Comparison of ENCODE assay signal across 13 cellular contexts in genomic region chr2:54619660-54620231, GRCh38.
DNase-seq lines count a peak whose midpoint lies in the region; TF ChIP-seq lines count a peak whose summit lies in the region.
"Had no signal": no experiment of that assay in that cellular context is flagged by ENCODE, and none has a peak within 500 bp of the region (broad histone marks: within the 10 kb centered on the region; RNA-seq: fewer than 3 reads in every experiment).

No MANE protein-coding gene starts in this region.

- H3K27me3 ChIP-seq in mammary epithelial cell (ENCODE audit: insufficient read depth, low read length) = no peaks in the 10 kb centered on the region
- no peaks in the 10 kb centered on the region for H3K27me3 ChIP-seq in esophagus muscularis mucosa
- H3K27me3 ChIP-seq in neural progenitor cell = no peaks in the 10 kb centered on the region
- no peaks in the 10 kb centered on the region for H3K27me3 ChIP-seq in uterus
- no peaks in the 10 kb centered on the region for H3K27me3 ChIP-seq in effector memory CD4-positive, alpha-beta T cell (replicated peaks; ENCODE audit: control insufficient read depth, insufficient read depth, low read length, poor library complexity, severe bottlenecking)

- no peaks in the 10 kb centered on the region for H4K20me1 ChIP-seq in mammary epithelial cell (ENCODE audit: insufficient read depth, low read length)
- H4K20me1 ChIP-seq in neural progenitor cell (ENCODE audit: low read depth) = peaks cover 4% of the 10 kb centered on the region

- no peak for TF ChIP-seq EP300 in esophagus muscularis mucosa (IDR thresholded peaks at IDR 0.05)

- peak overlapping the region; percentile 7 for H3K27ac Mint-ChIP-seq in MCF 10A (ENCODE audit: low read depth, unreplicated experiment)
- H3K27ac Mint-ChIP-seq in neural progenitor cell = peak overlapping the region; percentile 18

- dilution Hi-C loops in mammary epithelial cell (cut with HindIII; ENCODE audit: low sequenced_read_pairs) = no loop called here

- H3K27me3 Mint-ChIP-seq in MCF 10A (ENCODE audit: insufficient read depth, unreplicated experiment) = no peaks in the 10 kb centered on the region
- H3K27me3 Mint-ChIP-seq in neural progenitor cell (ENCODE audit: insufficient read depth, low read depth) = no peaks in the 10 kb centered on the region

- no peak overlapping the region for H3K4me3 Mint-ChIP-seq in MCF 10A (ENCODE audit: unreplicated experiment)
- no peak overlapping the region for H3K4me3 Mint-ChIP-seq in neural progenitor cell
- H3K4me3 Mint-ChIP-seq: activated T-cell treated with anti-CD3 and anti-CD28 coated beads, Interleukin-2, amount 50 U/mL, for 72 hours had no signal

- H3K4me2 ChIP-seq in mammary epithelial cell (ENCODE audit: insufficient read depth, low read depth, low read length) (no peak overlapping the region), neural progenitor cell (no peak overlapping the region)

- DNase-seq in MCF 10A (ENCODE audit: unreplicated experiment) (peak; percentile 11), mammary epithelial cell (no peak), esophagus muscularis mucosa (ENCODE audit: extremely low spot score) (no peak), neural progenitor cell (ENCODE audit: low spot score) (no peak), uterus (no peak), GDM1 (lab: John Stamatoyannopoulos, UW) (no peak), cerebellar nuclear complex (lab: John Stamatoyannopoulos, UW) (no peak)
- DNase-seq in effector memory CD4-positive, alpha-beta T cell = no peak
- DNase-seq: activated T-cell treated with anti-CD3 and anti-CD28 coated beads, Interleukin-2, amount 50 U/mL, for 72 hours; NCI-H526; occipital lobe; SHP77; WERI-Rb-1 had no signal

- CTCF ChIA-PET in MCF 10A (lab: Yijun Ruan, JAX) = interaction anchor here (1.0 to 1.9 kb wide), 4 partner anchors 61 to 512 kb away, joined by 3 to 5 read pairs (median 4); no protein-coding TSS in a partner anchor
- CTCF ChIA-PET in mammary epithelial cell (lab: Charles Lee; ENCODE audit: low non-redundant PET) = no interaction called here

- no TSS peak for BruUV-seq in MCF 10A (replicated peaks; lab: Mats Ljungman, UMichigan)
- no TSS peak for BruUV-seq in mammary epithelial cell (replicated peaks; lab: Mats Ljungman, UMichigan)

- H3K27ac ChIP-seq in mammary epithelial cell (ENCODE audit: insufficient read depth, low read depth, low read length) (no peak overlapping the region), esophagus muscularis mucosa (replicated peaks in 1 of 4) (peak overlapping the region; percentile 55 to 73 (median 69)), neural progenitor cell (no peak overlapping the region), uterus (peak overlapping the region; percentile 26 to 75)
- H3K27ac ChIP-seq in effector memory CD4-positive, alpha-beta T cell (ENCODE audit: insufficient read depth, low read length, poor library complexity, severe bottlenecking) = no peak overlapping the region
- H3K27ac ChIP-seq: WERI-Rb-1 had no signal

- in situ Hi-C loops in mammary epithelial cell (cut with MboI; ENCODE audit: low sequenced_read_pairs in 2 of 2) = no loop called here

- 59% methylated on average over 9 of the region's 9 CpGs for WGBS in mammary epithelial cell (ENCODE audit: low coverage, missing lambda C conversion rate)
- WGBS in esophagus muscularis mucosa = 78% methylated on average over 9 of the region's 9 CpGs

- TF ChIP-seq POLR2A in esophagus muscularis mucosa (IDR thresholded peaks at IDR 0.05; ENCODE audit: low read depth) (no peak), uterus (IDR thresholded peaks at IDR 0.05) (no peak)

- TF ChIP-seq CTCF in MCF 10A (IDR thresholded peaks at IDR 0.05; ENCODE audit: unreplicated experiment) (no peak), mammary epithelial cell (conservative IDR thresholded peaks at IDR 0.05 in 1 of 2, IDR thresholded peaks at IDR 0.05 in 1 of 2; ENCODE audit: extremely low read depth in 1 of 2, insufficient read depth in 1 of 2, low read depth in 1 of 2, low read length in 2 of 2) (no peak), esophagus muscularis mucosa (IDR thresholded peaks at IDR 0.05) (no peak), neural progenitor cell (IDR thresholded peaks at IDR 0.05) (no peak), uterus (IDR thresholded peaks at IDR 0.05) (no peak)

- H3K9ac ChIP-seq in mammary epithelial cell (ENCODE audit: insufficient read depth, low read length) (no peak overlapping the region), neural progenitor cell (no peak overlapping the region)

- H3K4me3 ChIP-seq in mammary epithelial cell (replicated peaks in 1 of 3; ENCODE audit: insufficient read depth in 1 of 3, low read depth in 2 of 3, low read length in 3 of 3) (no peak overlapping the region), esophagus muscularis mucosa (no peak overlapping the region), neural progenitor cell (no peak overlapping the region), uterus (no peak overlapping the region)
- H3K4me3 ChIP-seq in effector memory CD4-positive, alpha-beta T cell (ENCODE audit: insufficient read depth, low read depth, low read length, poor library complexity, severe bottlenecking) = no peak overlapping the region

- H2AFZ ChIP-seq in mammary epithelial cell (ENCODE audit: low read depth, low read length) (no peak overlapping the region), neural progenitor cell (replicated peaks) (no peak overlapping the region)

- H3K4me1 ChIP-seq in mammary epithelial cell (ENCODE audit: insufficient read depth, low read length) (peaks cover 5% of the 10 kb centered on the region), esophagus muscularis mucosa (peaks cover 58 to 74% (median 70%) of the 10 kb centered on the region in 4 donors), neural progenitor cell (peaks cover 4% of the 10 kb centered on the region), uterus (peaks cover 0 to 3% of the 10 kb centered on the region in 2 donors)
- H3K4me1 ChIP-seq in effector memory CD4-positive, alpha-beta T cell (ENCODE audit: control insufficient read depth, insufficient read depth, low read length, poor library complexity, severe bottlenecking) = peaks cover 4% of the 10 kb centered on the region

- H3K9me3 Mint-ChIP-seq in MCF 10A (ENCODE audit: unreplicated experiment) = no peaks in the 10 kb centered on the region
- no peaks in the 10 kb centered on the region for H3K9me3 Mint-ChIP-seq in neural progenitor cell
- H3K9me3 Mint-ChIP-seq: activated T-cell treated with anti-CD3 and anti-CD28 coated beads, Interleukin-2, amount 50 U/mL, for 72 hours had no signal

- peaks cover 35% of the 10 kb centered on the region for H3K36me3 ChIP-seq in mammary epithelial cell (ENCODE audit: insufficient read depth, low read length)
- H3K36me3 ChIP-seq in esophagus muscularis mucosa = peaks cover 30 to 82% (median 48%) of the 10 kb centered on the region in 4 donors
- peaks cover 24% of the 10 kb centered on the region for H3K36me3 ChIP-seq in neural progenitor cell
- no peaks in the 10 kb centered on the region for H3K36me3 ChIP-seq in uterus
- peaks cover 82% of the 10 kb centered on the region for H3K36me3 ChIP-seq in effector memory CD4-positive, alpha-beta T cell (ENCODE audit: control insufficient read depth, insufficient read depth, low read length)

- intact Hi-C loops in MCF 10A (cut with micrococcal nuclease) (no loop called here), mammary epithelial cell (cut with micrococcal nuclease) (no loop called here), esophagus muscularis mucosa (cut with DNase I) (no loop called here), uterus (cut with DNase I; ENCODE audit: low total_unique reads) (no loop called here)

- H3K36me3 Mint-ChIP-seq in MCF 10A (ENCODE audit: insufficient read depth, unreplicated experiment) (peaks cover 98% of the 10 kb centered on the region), neural progenitor cell (peaks cover 37% of the 10 kb centered on the region)

- peaks cover 6% of the 10 kb centered on the region for H3F3A ChIP-seq in neural progenitor cell (ENCODE audit: low read depth)

- peaks cover 26% of the 10 kb centered on the region for H3K79me2 ChIP-seq in mammary epithelial cell (ENCODE audit: insufficient read depth, low read length)
- no peaks in the 10 kb centered on the region for H3K79me2 ChIP-seq in neural progenitor cell (ENCODE audit: low read depth)

- H3K4me1 Mint-ChIP-seq in MCF 10A (ENCODE audit: insufficient read depth, unreplicated experiment) = peaks cover 12% of the 10 kb centered on the region
- peaks cover 9% of the 10 kb centered on the region for H3K4me1 Mint-ChIP-seq in neural progenitor cell

- POLR2A ChIA-PET in MCF 10A (lab: Yijun Ruan, JAX) = interaction anchor here (1.1 to 2.5 kb wide), 6 partner anchors 10 to 63 kb away, joined by 3 to 11 read pairs (median 4); no protein-coding TSS in a partner anchor

- H3K9me3 ChIP-seq in mammary epithelial cell (replicated peaks; ENCODE audit: insufficient read depth, low read length) (no peaks in the 10 kb centered on the region), esophagus muscularis mucosa (no peaks in the 10 kb centered on the region), neural progenitor cell (ENCODE audit: low read depth) (no peaks in the 10 kb centered on the region), uterus (no peaks in the 10 kb centered on the region)
- no peaks in the 10 kb centered on the region for H3K9me3 ChIP-seq in effector memory CD4-positive, alpha-beta T cell (ENCODE audit: control insufficient read depth, low read length)

Comparison
In these comparisons a context has a peak if more than half of its experiments do, and no peak if none do; other contexts are left out.
1. H3K27ac ChIP-seq: peak in esophagus muscularis mucosa (4 of 4) and uterus (2 of 2); none in mammary epithelial cell (single experiment), neural progenitor cell (single experiment) and effector memory CD4-positive, alpha-beta T cell (single experiment).